Comparison of ENCODE assay signal across 28 cellular contexts in the genomic region with DNA sequence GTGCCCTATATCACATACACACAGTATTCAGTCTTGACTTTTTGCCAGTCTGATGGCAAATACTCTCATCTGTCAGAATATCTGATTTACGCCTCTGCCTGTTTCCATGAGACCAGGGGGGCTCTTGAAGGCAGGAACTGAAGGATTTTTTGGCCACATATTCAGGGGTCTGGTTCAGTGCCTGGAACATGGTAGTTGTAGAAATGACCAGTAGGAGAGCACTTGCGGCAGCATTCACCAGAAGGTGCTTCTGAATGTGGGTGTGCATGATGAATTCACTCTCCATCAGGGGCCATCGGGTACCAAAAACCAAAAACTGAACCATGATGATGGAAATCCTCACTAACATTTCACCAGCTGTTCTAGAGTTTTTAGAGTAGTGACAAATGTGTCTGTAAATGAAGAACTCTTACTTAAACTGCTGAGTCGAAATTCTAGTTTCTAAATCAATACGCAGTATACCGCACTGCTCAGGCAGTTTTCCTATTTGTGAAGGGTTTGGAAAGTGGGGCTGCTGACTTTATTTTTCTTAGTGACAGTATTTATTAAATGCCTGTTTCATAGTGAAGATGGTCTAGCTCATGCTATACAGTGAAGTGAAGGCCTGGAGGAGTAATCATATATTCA. TPM values are rescaled to one million over a fixed set of nuclear protein-coding genes. Genes with fewer than 3 reads are reported as not detected.
DNase-seq lines count a peak whose midpoint lies in the region; ATAC-seq, FAIRE-seq and TF ChIP-seq lines count a peak whose summit lies in the region.
"Had no signal": no experiment of that assay in that cellular context is flagged by ENCODE, and none has a peak within 500 bp of the region (broad histone marks: within the 10 kb centered on the region; RNA-seq: fewer than 3 reads in every experiment).

No MANE protein-coding gene starts in this region.

- no peak overlapping the region for H2AFZ ChIP-seq in K562 (ENCODE audit: low read depth, low read length)

- no peak for TF ChIP-seq CTCF in K562 (IDR thresholded peaks at IDR 0.05 in 2 of 3, conservative IDR thresholded peaks at IDR 0.05 in 1 of 3; ENCODE audit: insufficient read depth in 2 of 3, low read depth in 1 of 3, low read length in 3 of 3)

- no peak for TF ChIP-seq RAD21 in K562 (CRISPR knock-in tag; conservative IDR thresholded peaks at IDR 0.05 in 1 of 2, IDR thresholded peaks at IDR 0.05 in 1 of 2)

- no peak overlapping the region for H3K27ac Mint-ChIP-seq in activated CD4-positive, alpha-beta T cell treated with anti-CD3 and anti-CD28 coated beads for 36 hours
- no peak overlapping the region for H3K27ac Mint-ChIP-seq in stimulated activated naive CD8-positive, alpha-beta T cell treated with anti-CD3 and anti-CD28 coated beads, Interleukin-15, amount 100 ng/mL, for 72 hours
- H3K27ac Mint-ChIP-seq: CD8-positive, alpha-beta memory T cell had no signal

- TF ChIP-seq EP300 in K562 (IDR thresholded peaks at IDR 0.05; ENCODE audit: low read length) = no peak

- no peak overlapping the region for H3K27ac ChIP-seq in K562 (ENCODE audit: extremely low read depth, low read depth, low read length)
- H3K27ac ChIP-seq: 22Rv1, HL-60, Peyer's patch had no signal

- no TSS peak for BruUV-seq in K562 (replicated peaks; lab: Mats Ljungman, UMichigan)

- 35% methylated on average over 6 of the region's 6 CpGs for WGBS in K562 (ENCODE audit: insufficient coverage, low coverage, missing lambda C conversion rate)

- DNase-seq in activated CD4-positive, alpha-beta T cell treated with anti-CD3 and anti-CD28 coated beads for 36 hours = no peak
- DNase-seq in activated CD4-positive, alpha-beta T cell treated with anti-CD3 and anti-CD28 coated beads, Interleukin-2, amount 50 U/mL, for 1 hour = no peak
- DNase-seq in stimulated activated naive CD8-positive, alpha-beta T cell treated with anti-CD3 and anti-CD28 coated beads, Interleukin-15, Interleukin-2, amounts not matched to agents 100 U/mL and 50 U/mL, for 24 hours = no peak
- no peak for DNase-seq in stimulated activated naive CD8-positive, alpha-beta T cell treated with anti-CD3 and anti-CD28 coated beads, Interleukin-15, amount 100 ng/mL, for 72 hours
- DNase-seq in K562 (ENCODE audit: extremely low read depth in 1 of 4, low spot score in 3 of 4) = peak in 1 of 4 experiments; percentile 23
- no peak for DNase-seq in NCI-H1417 (lab: John Stamatoyannopoulos, UW)
- no peak for DNase-seq in Ammon's horn (ENCODE audit: low spot score)
- DNase-seq: BE2C; CD8-positive, alpha-beta memory T cell; DMS 273 treated with DMSO at 0.1 percent for 48 hours; DMS79; EL; GDM1; HCEC 1CT; NCI-H1694 treated with DMSO at 0.1 percent for 48 hours; NCI-H2081; NCI-H2227 treated with DMSO at 0.1 percent for 48 hours; NCI-H69; Peyer's patch; SIG-M5; SK-N-SH had no signal

- H3K4me3 Mint-ChIP-seq in activated CD4-positive, alpha-beta T cell treated with anti-CD3 and anti-CD28 coated beads for 36 hours = no peak overlapping the region
- H3K4me3 Mint-ChIP-seq in stimulated activated naive CD8-positive, alpha-beta T cell treated with anti-CD3 and anti-CD28 coated beads, Interleukin-15, amount 100 ng/mL, for 72 hours = no peak overlapping the region
- H3K4me3 Mint-ChIP-seq: CD14-positive monocyte; CD8-positive, alpha-beta memory T cell had no signal

- CTCF ChIA-PET in activated CD4-positive, alpha-beta T cell treated with anti-CD3 and anti-CD28 coated beads for 36 hours (lab: Charles Lee) = interaction anchor here (1.2 kb wide), 1 partner anchor 96 kb away, joined by 3 read pairs; no protein-coding TSS in a partner anchor
- CTCF ChIA-PET in K562 (lab: Yijun Ruan, JAX; ENCODE audit: low intra/inter-chr PET ratio) = no interaction called here

- H4K20me1 ChIP-seq in K562 (replicated peaks; ENCODE audit: control insufficient read depth, insufficient read depth, low read length) = no peaks in the 10 kb centered on the region

- in situ Hi-C loops in K562 (cut with MboI) = no loop called here

- H3K79me2 ChIP-seq in K562 (ENCODE audit: control insufficient read depth, insufficient read depth, low read length) = no peaks in the 10 kb centered on the region

- intact Hi-C loops in activated CD4-positive, alpha-beta T cell treated with anti-CD3 and anti-CD28 coated beads for 36 hours (cut with DNase I, micrococcal nuclease) = loop anchor here in 1 of 2 experiments (1.0 kb wide), 1 partner anchor 23 kb away; no protein-coding TSS in a partner anchor
- intact Hi-C loops in K562 (cut with micrococcal nuclease) = no loop called here

- no peak for FAIRE-seq in K562 (lab: Jason Lieb, UNC)
- FAIRE-seq: GM12892, GM19239, H1 had no signal

- H3K4me3 ChIP-seq in K562 = no peak overlapping the region
- H3K4me3 ChIP-seq: Peyer's patch had no signal

- H3K27me3 Mint-ChIP-seq in activated CD4-positive, alpha-beta T cell treated with anti-CD3 and anti-CD28 coated beads for 36 hours = peaks cover 5% of the 10 kb centered on the region
- H3K27me3 Mint-ChIP-seq in stimulated activated naive CD8-positive, alpha-beta T cell treated with anti-CD3 and anti-CD28 coated beads, Interleukin-15, amount 100 ng/mL, for 72 hours = peaks cover 8% of the 10 kb centered on the region

- peak; percentile 71 for ATAC-seq in activated CD4-positive, alpha-beta T cell treated with anti-CD3 and anti-CD28 coated beads for 36 hours
- ATAC-seq in stimulated activated naive CD8-positive, alpha-beta T cell treated with anti-CD3 and anti-CD28 coated beads, Interleukin-15, Interleukin-2, amounts not matched to agents 100 U/mL and 50 U/mL, for 24 hours = peak; percentile 19
- ATAC-seq in stimulated activated naive CD8-positive, alpha-beta T cell treated with anti-CD3 and anti-CD28 coated beads, Interleukin-15, amount 100 ng/mL, for 72 hours = no peak
- ATAC-seq in K562 = no peak
- ATAC-seq in GM18868 (IDR thresholded peaks at IDR 0.05; ENCODE audit: unreplicated experiment) = no peak

- H3K4me1 ChIP-seq in K562 (replicated peaks in 1 of 2; ENCODE audit: control insufficient read depth in 2 of 2, insufficient read depth in 2 of 2, low read length in 2 of 2) = no peaks in the 10 kb centered on the region
- H3K4me1 ChIP-seq: BE2C had no signal

- H3K27me3 ChIP-seq in K562 (ENCODE audit: control insufficient read depth in 2 of 2, insufficient read depth in 2 of 2, low read length in 2 of 2) = peaks cover 3 to 9% of the 10 kb centered on the region in 2 experiments; a peak in 3 of 5 replicates
- H3K27me3 ChIP-seq: BE2C, Peyer's patch had no signal

- POLR2A ChIA-PET in activated CD4-positive, alpha-beta T cell treated with anti-CD3 and anti-CD28 coated beads for 36 hours (lab: Charles Lee) = no interaction called here
- POLR2A ChIA-PET in K562 (lab: Yijun Ruan, JAX) = no interaction called here

- no peaks in the 10 kb centered on the region for H3K9me3 ChIP-seq in K562 (replicated peaks; ENCODE audit: control insufficient read depth, insufficient read depth, low read depth, low read length)
- H3K9me3 ChIP-seq: BE2C, Peyer's patch, SK-N-SH had no signal

- no peak for TF ChIP-seq POLR2A in K562 (conservative IDR thresholded peaks at IDR 0.05)

- no peaks in the 10 kb centered on the region for H3K36me3 Mint-ChIP-seq in activated CD4-positive, alpha-beta T cell treated with anti-CD3 and anti-CD28 coated beads for 36 hours (ENCODE audit: low read depth)

- no peak overlapping the region for H3K4me2 ChIP-seq in K562 (ENCODE audit: insufficient read depth, low read length)
- H3K4me2 ChIP-seq: SK-N-SH had no signal

- H3K4me1 Mint-ChIP-seq in activated CD4-positive, alpha-beta T cell treated with anti-CD3 and anti-CD28 coated beads for 36 hours = peaks cover 4% of the 10 kb centered on the region
- H3K4me1 Mint-ChIP-seq in stimulated activated naive CD8-positive, alpha-beta T cell treated with anti-CD3 and anti-CD28 coated beads, Interleukin-15, amount 100 ng/mL, for 72 hours = no peaks in the 10 kb centered on the region
- H3K4me1 Mint-ChIP-seq: CD8-positive, alpha-beta memory T cell had no signal

- H3K9ac ChIP-seq in K562 (ENCODE audit: insufficient read depth in 1 of 2, low read depth in 2 of 2, low read length in 2 of 2) = no peak overlapping the region
- H3K9ac ChIP-seq: SK-N-SH had no signal

- H3K9me1 ChIP-seq in K562 (ENCODE audit: control insufficient read depth, insufficient read depth, low read length) = no peaks in the 10 kb centered on the region

- no peaks in the 10 kb centered on the region for H3K36me3 ChIP-seq in K562 (ENCODE audit: control insufficient read depth, insufficient read depth, low read length)
- H3K36me3 ChIP-seq: BE2C had no signal

- no peaks in the 10 kb centered on the region for H3K9me3 Mint-ChIP-seq in activated CD4-positive, alpha-beta T cell treated with anti-CD3 and anti-CD28 coated beads for 36 hours (ENCODE audit: low read depth)
- H3K9me3 Mint-ChIP-seq in stimulated activated naive CD8-positive, alpha-beta T cell treated with anti-CD3 and anti-CD28 coated beads, Interleukin-15, amount 100 ng/mL, for 72 hours = no peaks in the 10 kb centered on the region
- H3K9me3 Mint-ChIP-seq: CD8-positive, alpha-beta memory T cell had no signal

TF ChIP-seq in K562, 482 proteins besides CTCF, POLR2A, EP300 and RAD21:
- TF ChIP-seq BRD4 (IDR thresholded peaks at IDR 0.05) = no peak
- TF ChIP-seq RBM25 (IDR thresholded peaks at IDR 0.05; ENCODE audit: low read depth, low read length, severe bottlenecking) = peak; percentile 69

RNA-seq across cellular contexts. Expression of a gene that starts 54.6 kb away (rescaled TPM):
- total RNA-seq in activated CD4-positive, alpha-beta T cell treated with anti-CD3 and anti-CD28 coated beads for 36 hours = 1 to 10 TPM in 1 of 2 experiments, under 1 TPM in 1; 0.94 to 1.4 TPM
- 5.8 and 6.9 TPM in 2 replicates for total RNA-seq in K562 (2011; cell fraction: chromatin; rRNA removed; ENCODE audit: low replicate concordance)
- total RNA-seq in K562 (2011; cell fraction: nucleolus; rRNA removed) = 5.0 and 5.3 TPM in 2 replicates
- total RNA-seq in K562 (2011; cell fraction: nucleoplasm; rRNA removed) = 4.0 and 4.7 TPM in 2 replicates
- 0.82 and 1.1 TPM in 2 replicates for total RNA-seq in K562 (2014; rRNA removed)
- total RNA-seq in K562 (2014; rRNA removed; fragmentation: Illumina TruSeq; extraction: Trizol) = 0.73 and 0.83 TPM in 2 replicates
- 0.62 and 0.68 TPM in 2 replicates for total RNA-seq in K562 (2015; rRNA removed; fragmentation: Illumina TruSeq; extraction: Trizol)
- 1.1 and 1.4 TPM in 2 replicates for total RNA-seq in K562 (2021)
- 1.6 and 2.7 TPM in 2 replicates for polyA plus RNA-seq in K562 (2011; rRNA removed)
- 1.7 and 2.3 TPM in 2 replicates for polyA plus RNA-seq in K562 (2011; cell fraction: cytosol; rRNA removed)
- 2.4 and 3.4 TPM in 2 replicates for polyA plus RNA-seq in K562 (2011; cell fraction: nucleus; rRNA removed)
- 0.96 and 1.6 TPM in 2 replicates for polyA plus RNA-seq in K562 (2012)
- polyA plus RNA-seq in K562 (2014; fragmentation: Illumina TruSeq; extraction: Trizol) = 0.93 and 1.2 TPM in 2 replicates
- under 1 TPM; 0.23 to 0.31 TPM for polyA plus RNA-seq in K562 (2014; fragmentation: Nextera tagmentation; extraction: Ambion mirVana)
- 0.74 and 1.3 TPM in 2 replicates for polyA plus RNA-seq in K562 (2014; rRNA removed)
- polyA minus RNA-seq in K562 (2011; rRNA and poly(A)+ RNA removed) = 2.4 and 4.1 TPM in 2 replicates
- polyA minus RNA-seq in K562 (2011; cell fraction: cytosol; rRNA and poly(A)+ RNA removed) = 1.4 and 1.8 TPM in 2 replicates
- polyA minus RNA-seq in K562 (2011; cell fraction: nucleus; rRNA and poly(A)+ RNA removed) = 1.5 and 3.2 TPM in 2 replicates

Comparison
In these comparisons a context has a peak if more than half of its experiments do, and no peak if none do; other contexts are left out.
1. ATAC-seq: peak in activated CD4-positive, alpha-beta T cell treated with anti-CD3 and anti-CD28 coated beads for 36 hours (single experiment) and stimulated activated naive CD8-positive, alpha-beta T cell treated with anti-CD3 and anti-CD28 coated beads, Interleukin-15, Interleukin-2, amounts not matched to agents 100 U/mL and 50 U/mL, for 24 hours (single experiment); none in stimulated activated naive CD8-positive, alpha-beta T cell treated with anti-CD3 and anti-CD28 coated beads, Interleukin-15, amount 100 ng/mL, for 72 hours (single experiment), K562 (single experiment) and GM18868 (single experiment).